8 cellular contexts compared by ENCODE assay signal in the genomic region with DNA sequence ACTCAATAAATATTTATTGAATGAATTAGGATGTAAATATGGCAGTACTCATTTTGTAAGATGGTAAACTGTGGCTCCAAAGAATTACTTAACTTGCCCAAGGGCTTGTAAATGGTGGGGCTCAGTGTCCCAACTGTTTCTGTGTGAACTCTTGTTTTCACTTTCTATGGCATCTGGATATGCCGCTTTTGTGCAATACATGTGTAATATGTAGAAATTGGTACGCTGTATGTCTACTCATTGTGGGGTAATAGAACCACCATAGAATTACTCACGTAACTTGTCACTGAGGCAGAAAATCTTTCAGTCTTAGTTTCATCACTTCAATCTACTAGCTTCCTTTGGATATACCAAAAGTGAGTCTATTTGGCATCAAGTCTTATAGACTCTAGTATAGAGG. TPM values are rescaled to one million over a fixed set of nuclear protein-coding genes. Genes with fewer than 3 reads are reported as not detected.
DNase-seq lines count a peak whose midpoint lies in the region; ATAC-seq, FAIRE-seq and TF ChIP-seq lines count a peak whose summit lies in the region.

No MANE protein-coding gene starts in this region.

- H3K4me1 Mint-ChIP-seq in central memory CD8-positive, alpha-beta T cell = peaks cover 15% of the 10 kb centered on the region

- H3K36me3 Mint-ChIP-seq in central memory CD8-positive, alpha-beta T cell (ENCODE audit: insufficient read depth) = peaks cover 38% of the 10 kb centered on the region

- TF ChIP-seq RAD21 in neural cell (conservative IDR thresholded peaks at IDR 0.05) = no peak

- no peak for DNase-seq in D721Med (ENCODE audit: insufficient read length, low spot score)
- DNase-seq in NOMO-1 treated with DMSO at 0.1 percent for 48 hours (lab: John Stamatoyannopoulos, UW; ENCODE audit: unreplicated experiment) = peak; percentile 94
- DNase-seq in central memory CD8-positive, alpha-beta T cell (ENCODE audit: low spot score in 2 of 2) = no peak
- DNase-seq in NCI-H345 (lab: John Stamatoyannopoulos, UW) = no peak
- no peak for DNase-seq in cortex of kidney (lab: John Stamatoyannopoulos, UW)

- no peaks in the 10 kb centered on the region for H3K9me3 Mint-ChIP-seq in central memory CD8-positive, alpha-beta T cell

- H3K36me3 ChIP-seq in neural cell (ENCODE audit: insufficient read depth, low read length) = peaks cover 8% of the 10 kb centered on the region

- peak overlapping the region; percentile 84 for H3K27ac ChIP-seq in neural cell (ENCODE audit: low read length)

- peak overlapping the region; percentile 98 for H3K27ac Mint-ChIP-seq in central memory CD8-positive, alpha-beta T cell (ENCODE audit: low read depth)

- no peak for ATAC-seq in central memory CD8-positive, alpha-beta T cell (replicated peaks; ENCODE audit: extremely low read depth, poor library complexity, severe bottlenecking)
- ATAC-seq in GM18907 (IDR thresholded peaks at IDR 0.05; ENCODE audit: unreplicated experiment) = no peak
- ATAC-seq in GM19023 (IDR thresholded peaks at IDR 0.05; ENCODE audit: unreplicated experiment) = no peak

- peak overlapping the region; percentile 97 for H3K4me3 Mint-ChIP-seq in central memory CD8-positive, alpha-beta T cell

- H3K4me2 ChIP-seq in neural cell (ENCODE audit: low read length) = peak overlapping the region; percentile 75

- no peak for TF ChIP-seq EP300 in neural cell (conservative IDR thresholded peaks at IDR 0.05; ENCODE audit: poor library complexity, severe bottlenecking)

- H3K9me3 ChIP-seq in neural cell (ENCODE audit: low read length) = no peaks in the 10 kb centered on the region

- FAIRE-seq in D721Med (lab: Jason Lieb, UNC) = peak; percentile 25

- H3K9ac ChIP-seq in neural cell (ENCODE audit: low read length) = peak overlapping the region; percentile 77

- H2AFZ ChIP-seq in neural cell (ENCODE audit: low read depth, low read length) = peak overlapping the region; percentile 43

- no peaks in the 10 kb centered on the region for H3F3A ChIP-seq in neural cell (ENCODE audit: insufficient read depth, low read length, poor library complexity, severe bottlenecking)

- peaks cover 26% of the 10 kb centered on the region for H3K79me2 ChIP-seq in neural cell (replicated peaks; ENCODE audit: insufficient read depth, low read length)

- TF ChIP-seq CTCF in D721Med (IDR thresholded peaks at IDR 0.05; ENCODE audit: insufficient read depth, missing control alignments) (no peak), neural cell (IDR thresholded peaks at IDR 0.05; ENCODE audit: poor library complexity, severe bottlenecking) (no peak)

- no peaks in the 10 kb centered on the region for H3K27me3 Mint-ChIP-seq in central memory CD8-positive, alpha-beta T cell

- H3K4me3 ChIP-seq in neural cell (ENCODE audit: low read length) = peak overlapping the region; percentile 75

- H3K9me2 ChIP-seq in neural cell (ENCODE audit: insufficient read depth, low read length) = no peaks in the 10 kb centered on the region

- no peaks in the 10 kb centered on the region for H3K27me3 ChIP-seq in neural cell (ENCODE audit: insufficient read depth, low read depth, low read length)

- no peaks in the 10 kb centered on the region for H4K20me1 ChIP-seq in neural cell (ENCODE audit: insufficient read depth)

TF ChIP-seq in neural cell, 6 proteins besides CTCF, POLR2A, EP300 and RAD21:
- TF ChIP-seq SMC3 (conservative IDR thresholded peaks at IDR 0.05; ENCODE audit: poor library complexity) (no peak), POLR2AphosphoS5 (IDR thresholded peaks at IDR 0.05) (no peak), TAF1 (IDR thresholded peaks at IDR 0.05; ENCODE audit: low read depth) (no peak), EZH2 (IDR thresholded peaks at IDR 0.05; ENCODE audit: borderline replicate concordance, insufficient read depth, low read length, poor library complexity, severe bottlenecking) (no peak), MXI1 (conservative IDR thresholded peaks at IDR 0.05; ENCODE audit: poor library complexity, severe bottlenecking) (no peak)
- TF ChIP-seq, protein P1, sequence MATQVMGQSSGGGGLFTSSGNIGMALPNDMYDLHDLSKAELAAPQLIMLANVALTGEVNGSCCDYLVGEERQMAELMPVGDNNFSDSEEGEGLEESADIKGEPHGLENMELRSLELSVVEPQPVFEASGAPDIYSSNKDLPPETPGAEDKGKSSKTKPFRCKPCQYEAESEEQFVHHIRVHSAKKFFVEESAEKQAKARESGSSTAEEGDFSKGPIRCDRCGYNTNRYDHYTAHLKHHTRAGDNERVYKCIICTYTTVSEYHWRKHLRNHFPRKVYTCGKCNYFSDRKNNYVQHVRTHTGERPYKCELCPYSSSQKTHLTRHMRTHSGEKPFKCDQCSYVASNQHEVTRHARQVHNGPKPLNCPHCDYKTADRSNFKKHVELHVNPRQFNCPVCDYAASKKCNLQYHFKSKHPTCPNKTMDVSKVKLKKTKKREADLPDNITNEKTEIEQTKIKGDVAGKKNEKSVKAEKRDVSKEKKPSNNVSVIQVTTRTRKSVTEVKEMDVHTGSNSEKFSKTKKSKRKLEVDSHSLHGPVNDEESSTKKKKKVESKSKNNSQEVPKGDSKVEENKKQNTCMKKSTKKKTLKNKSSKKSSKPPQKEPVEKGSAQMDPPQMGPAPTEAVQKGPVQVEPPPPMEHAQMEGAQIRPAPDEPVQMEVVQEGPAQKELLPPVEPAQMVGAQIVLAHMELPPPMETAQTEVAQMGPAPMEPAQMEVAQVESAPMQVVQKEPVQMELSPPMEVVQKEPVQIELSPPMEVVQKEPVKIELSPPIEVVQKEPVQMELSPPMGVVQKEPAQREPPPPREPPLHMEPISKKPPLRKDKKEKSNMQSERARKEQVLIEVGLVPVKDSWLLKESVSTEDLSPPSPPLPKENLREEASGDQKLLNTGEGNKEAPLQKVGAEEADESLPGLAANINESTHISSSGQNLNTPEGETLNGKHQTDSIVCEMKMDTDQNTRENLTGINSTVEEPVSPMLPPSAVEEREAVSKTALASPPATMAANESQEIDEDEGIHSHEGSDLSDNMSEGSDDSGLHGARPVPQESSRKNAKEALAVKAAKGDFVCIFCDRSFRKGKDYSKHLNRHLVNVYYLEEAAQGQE (IDR thresholded peaks at IDR 0.05; ENCODE audit: borderline replicate concordance) = no peak

RNA-seq across cellular contexts. Expression of gene PRPF3, which starts 1.0 kb away (rescaled TPM):
- polyA plus RNA-seq in neural cell = 86.1 and 92.1 TPM in 2 replicates
- polyA minus RNA-seq in neural cell = 62.8 and 64.6 TPM in 2 replicates

RNA-seq across cellular contexts. Expression of gene MRPS21, which starts 28.6 kb away (rescaled TPM):
- polyA plus RNA-seq in neural cell = 170 TPM in 2 replicates
- 53.5 and 54.0 TPM in 2 replicates for polyA minus RNA-seq in neural cell

RNA-seq across cellular contexts. Expression of gene CIART, which starts 40.0 kb away (rescaled TPM):
- polyA plus RNA-seq in neural cell = 7.3 and 9.1 TPM in 2 replicates
- polyA minus RNA-seq in neural cell = 4.7 and 5.1 TPM in 2 replicates

RNA-seq across cellular contexts. Expression of gene RPRD2, which starts 41.6 kb away (rescaled TPM):
- polyA plus RNA-seq in neural cell = 7.2 and 8.6 TPM in 2 replicates
- 27.5 and 40.6 TPM in 2 replicates for polyA minus RNA-seq in neural cell

RNA-seq across cellular contexts. Expression of gene C1orf54, which starts 49.7 kb away (rescaled TPM):
- 2.6 and 17.1 TPM in 2 replicates for polyA plus RNA-seq in neural cell
- polyA minus RNA-seq in neural cell = not detected in 2 replicates
